Comparison of ENCODE assay signal across 10 cellular contexts in genomic region chr17:66549731-66550207, GRCh38.
DNase-seq lines count a peak whose midpoint lies in the region; ATAC-seq and TF ChIP-seq lines count a peak whose summit lies in the region.
"Had no signal": no experiment of that assay in that cellular context is flagged by ENCODE, and none has a peak within 500 bp of the region (broad histone marks: within the 10 kb centered on the region; RNA-seq: fewer than 3 reads in every experiment).

No MANE protein-coding gene starts in this region.

- POLR2A ChIA-PET in activated CD4-positive, alpha-beta memory T cell treated with anti-CD3 and anti-CD28 coated beads, Interleukin-2, amount 10 ng/mL, durations not matched to agents 7 days and 5 days (lab: Charles Lee): interaction anchor here (0.9 kb wide), 1 partner anchor 11 kb away, joined by 3 read pairs; no protein-coding TSS in a partner anchor
- POLR2A ChIA-PET in activated CD4-positive, alpha-beta memory T cell treated with anti-CD3 and anti-CD28 coated beads for 36 hours (lab: Charles Lee): no interaction called here

- H3K9me3 Mint-ChIP-seq in activated CD4-positive, alpha-beta memory T cell treated with anti-CD3 and anti-CD28 coated beads, Interleukin-2, amount 10 ng/mL, durations not matched to agents 7 days and 5 days: peaks cover 3% of the 10 kb centered on the region
- H3K9me3 Mint-ChIP-seq in activated CD4-positive, alpha-beta memory T cell treated with anti-CD3 and anti-CD28 coated beads for 36 hours: peaks cover 12% of the 10 kb centered on the region

- peaks cover 11% of the 10 kb centered on the region for H3K4me1 ChIP-seq in smooth muscle cell (ENCODE audit: low read depth)

- no peak for DNase-seq in activated CD4-positive, alpha-beta memory T cell treated with anti-CD3 and anti-CD28 coated beads, Interleukin-2, amount 10 ng/mL, durations not matched to agents 7 days and 5 days
- no peak for DNase-seq in activated CD4-positive, alpha-beta memory T cell treated with anti-CD3 and anti-CD28 coated beads for 36 hours
- peak; percentile 92 for DNase-seq in fibroblast of the aortic adventitia (ENCODE audit: low read depth)
- DNase-seq in smooth muscle cell (lab: John Stamatoyannopoulos, UW; ENCODE audit: unreplicated experiment): no peak
- DNase-seq in amygdala (lab: John Stamatoyannopoulos, UW): no peak
- DNase-seq: activated T-cell treated with anti-CD3 and anti-CD28 coated beads, Interleukin-2, amount 50 U/mL, for 4 hours; stimulated activated CD4-positive, alpha-beta T cell treated with anti-CD3 and anti-CD28 coated beads, Interleukin-4, amount 100 ng/mL, for 1 hour had no signal

- no peaks in the 10 kb centered on the region for H3K27me3 ChIP-seq in smooth muscle cell (ENCODE audit: low read depth)

- no peaks in the 10 kb centered on the region for H3K9me3 ChIP-seq in smooth muscle cell (replicated peaks; ENCODE audit: low read depth)

- no peak overlapping the region for H2AFZ ChIP-seq in smooth muscle cell (ENCODE audit: low read depth)

- H3K4me2 ChIP-seq in smooth muscle cell: peak overlapping the region; percentile 22

- peak overlapping the region; percentile 51 for H3K27ac Mint-ChIP-seq in activated CD4-positive, alpha-beta memory T cell treated with anti-CD3 and anti-CD28 coated beads, Interleukin-2, amount 10 ng/mL, durations not matched to agents 7 days and 5 days
- no peak overlapping the region for H3K27ac Mint-ChIP-seq in activated CD4-positive, alpha-beta memory T cell treated with anti-CD3 and anti-CD28 coated beads for 36 hours

- H4K20me1 ChIP-seq in smooth muscle cell (ENCODE audit: low read depth): no peaks in the 10 kb centered on the region

- no peaks in the 10 kb centered on the region for H3K36me3 ChIP-seq in smooth muscle cell (ENCODE audit: low read depth)

- H3K4me1 Mint-ChIP-seq in activated CD4-positive, alpha-beta memory T cell treated with anti-CD3 and anti-CD28 coated beads, Interleukin-2, amount 10 ng/mL, durations not matched to agents 7 days and 5 days: peaks cover 58% of the 10 kb centered on the region
- H3K4me1 Mint-ChIP-seq in activated CD4-positive, alpha-beta memory T cell treated with anti-CD3 and anti-CD28 coated beads for 36 hours (ENCODE audit: low read depth): peaks cover 56% of the 10 kb centered on the region

- H3K4me3 Mint-ChIP-seq in activated CD4-positive, alpha-beta memory T cell treated with anti-CD3 and anti-CD28 coated beads, Interleukin-2, amount 10 ng/mL, durations not matched to agents 7 days and 5 days: no peak overlapping the region
- no peak overlapping the region for H3K4me3 Mint-ChIP-seq in activated CD4-positive, alpha-beta memory T cell treated with anti-CD3 and anti-CD28 coated beads for 36 hours
- H3K4me3 Mint-ChIP-seq: activated T-cell treated with anti-CD3 and anti-CD28 coated beads, Interleukin-2, amount 50 U/mL, for 4 hours had no signal

- intact Hi-C loops in activated CD4-positive, alpha-beta memory T cell treated with anti-CD3 and anti-CD28 coated beads for 36 hours (cut with micrococcal nuclease): loop anchor here (2.0 to 10.0 kb wide), 3 partner anchors 17 to 237 kb away; no protein-coding TSS in a partner anchor

- H3F3A ChIP-seq in smooth muscle cell (ENCODE audit: low read depth): peaks cover 3% of the 10 kb centered on the region

- peaks cover 48% of the 10 kb centered on the region for H3K36me3 Mint-ChIP-seq in activated CD4-positive, alpha-beta memory T cell treated with anti-CD3 and anti-CD28 coated beads, Interleukin-2, amount 10 ng/mL, durations not matched to agents 7 days and 5 days (ENCODE audit: low read depth)
- H3K36me3 Mint-ChIP-seq in activated CD4-positive, alpha-beta memory T cell treated with anti-CD3 and anti-CD28 coated beads for 36 hours: peaks cover 25% of the 10 kb centered on the region

- no peak overlapping the region for H3K4me3 ChIP-seq in fibroblast of the aortic adventitia (ENCODE audit: low read depth, low read length)
- H3K4me3 ChIP-seq in smooth muscle cell: no peak overlapping the region

- peak overlapping the region; percentile 34 for H3K27ac ChIP-seq in smooth muscle cell (ENCODE audit: low read depth)

- no peaks in the 10 kb centered on the region for H3K27me3 Mint-ChIP-seq in activated CD4-positive, alpha-beta memory T cell treated with anti-CD3 and anti-CD28 coated beads, Interleukin-2, amount 10 ng/mL, durations not matched to agents 7 days and 5 days
- H3K27me3 Mint-ChIP-seq in activated CD4-positive, alpha-beta memory T cell treated with anti-CD3 and anti-CD28 coated beads for 36 hours: no peaks in the 10 kb centered on the region

- CTCF ChIA-PET in activated CD4-positive, alpha-beta memory T cell treated with anti-CD3 and anti-CD28 coated beads, Interleukin-2, amount 10 ng/mL, durations not matched to agents 7 days and 5 days (lab: Charles Lee): interaction anchor here (2.6 kb wide), 1 partner anchor 17 kb away, joined by 9 read pairs; no protein-coding TSS in a partner anchor
- CTCF ChIA-PET in activated CD4-positive, alpha-beta memory T cell treated with anti-CD3 and anti-CD28 coated beads for 36 hours (lab: Charles Lee): interaction anchor here (2.2 kb wide), 1 partner anchor 349 kb away, joined by 7 read pairs; no protein-coding TSS in a partner anchor

- H3K79me2 ChIP-seq in smooth muscle cell (ENCODE audit: low read depth): no peaks in the 10 kb centered on the region

- ATAC-seq in SK-N-SH treated with all-trans-retinoic acid at 6 μM for 48 hours: peak; percentile 70
- no peak for ATAC-seq in activated CD4-positive, CD25-positive, alpha-beta regulatory T cell treated with anti-CD3 and anti-CD28 coated beads, Interleukin-2, amount 50 U/mL, for 24 hours
- no peak for ATAC-seq in GM18858 (IDR thresholded peaks at IDR 0.05; ENCODE audit: unreplicated experiment)
- ATAC-seq: activated T-cell treated with anti-CD3 and anti-CD28 coated beads, Interleukin-2, amount 50 U/mL, for 4 hours had no signal

- no peak overlapping the region for H3K9ac ChIP-seq in smooth muscle cell (ENCODE audit: low read depth)

- TF ChIP-seq CTCF in fibroblast of the aortic adventitia (IDR thresholded peaks at IDR 0.05; ENCODE audit: insufficient read depth, low read length) (no peak), smooth muscle cell (IDR thresholded peaks at IDR 0.05; ENCODE audit: borderline replicate concordance, insufficient read depth, poor library complexity, severe bottlenecking) (no peak)

- 14% methylated on average over 5 of the region's 5 CpGs for WGBS in smooth muscle cell (ENCODE audit: low lambda C conversion rate)

TF ChIP-seq in SK-N-SH treated with all-trans-retinoic acid at 6 μM for 48 hours, 23 proteins besides CTCF, POLR2A, EP300 and RAD21:
- TF ChIP-seq TSHZ2 (CRISPR knock-in tag; IDR thresholded peaks at IDR 0.05): no peak
- peak; percentile 35; the same call in 1 of the 2 replicates for TF ChIP-seq ISL1 (CRISPR knock-in tag; IDR thresholded peaks at IDR 0.05)
